ENCODE assay signal across 15 cellular contexts in the genomic region with DNA sequence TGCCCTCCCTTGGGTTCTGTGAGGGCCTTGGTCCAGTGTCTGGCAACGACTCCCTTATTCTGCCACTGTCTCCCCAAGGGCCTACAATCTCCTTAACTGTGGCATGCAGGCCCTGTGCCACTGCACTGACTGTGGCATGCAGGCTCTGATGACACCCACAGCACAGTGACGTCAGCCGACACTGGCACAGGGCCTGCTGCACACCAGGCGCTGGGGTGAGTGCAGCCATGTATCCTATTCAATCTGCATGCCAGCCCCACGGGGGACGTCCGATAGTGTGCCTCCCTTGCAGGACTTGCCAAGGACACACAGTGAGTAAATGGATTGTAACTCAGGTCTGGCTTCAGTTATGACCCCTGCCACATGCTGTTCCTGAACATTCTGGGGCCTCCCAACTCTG. TPM values are rescaled to one million over a fixed set of nuclear protein-coding genes. Genes with fewer than 3 reads are reported as not detected.
DNase-seq lines count a peak whose midpoint lies in the region; ATAC-seq and TF ChIP-seq lines count a peak whose summit lies in the region.
"Had no signal": no experiment of that assay in that cellular context is flagged by ENCODE, and none has a peak within 500 bp of the region (broad histone marks: within the 10 kb centered on the region; RNA-seq: fewer than 3 reads in every experiment).

No MANE protein-coding gene starts in this region.

- H3K9me3 ChIP-seq in Caco-2 = no peaks in the 10 kb centered on the region; the same call in 1 of the 2 replicates
- H3K9me3 ChIP-seq in adrenal gland (replicated peaks in 1 of 3) = no peaks in the 10 kb centered on the region
- peaks cover 0 to 6% (median 0%) of the 10 kb centered on the region in 12 donors for H3K9me3 ChIP-seq in heart left ventricle
- H3K9me3 ChIP-seq: ascending aorta had no signal

- H3K4me3 ChIP-seq in Caco-2 (ENCODE audit: low read depth, low read length) = no peak overlapping the region
- no peak overlapping the region for H3K4me3 ChIP-seq in adrenal gland
- H3K4me3 ChIP-seq in heart left ventricle = no peak overlapping the region
- H3K4me3 ChIP-seq: ascending aorta, hepatocyte had no signal

- H3K27ac Mint-ChIP-seq in Caco-2 (ENCODE audit: unreplicated experiment) = peak overlapping the region; percentile 90
- H3K27ac Mint-ChIP-seq in activated T-helper 2 cell treated with anti-CD3 and anti-CD28 coated beads, Interferon-gamma antibody, Interleukin-2, Interleukin-4, amounts not matched to agents 10 μg/mL and 5 μg/mL and 100 μg/mL, durations not matched to agents 14 hours and 24 hours and 36 hours = no peak overlapping the region
- H3K27ac Mint-ChIP-seq: activated CD8-positive, alpha-beta T cell treated with anti-CD3 and anti-CD28 coated beads, Interleukin-2, amount 10 ng/mL, durations not matched to agents 7 days and 5 days; CD8-positive, alpha-beta memory T cell had no signal

- H3K4me3 Mint-ChIP-seq in Caco-2 (ENCODE audit: unreplicated experiment) = no peak overlapping the region
- no peak overlapping the region for H3K4me3 Mint-ChIP-seq in activated T-helper 2 cell treated with anti-CD3 and anti-CD28 coated beads, Interferon-gamma antibody, Interleukin-2, Interleukin-4, amounts not matched to agents 10 μg/mL and 5 μg/mL and 100 μg/mL, durations not matched to agents 14 hours and 24 hours and 36 hours (ENCODE audit: low read depth)
- H3K4me3 Mint-ChIP-seq: activated CD8-positive, alpha-beta T cell treated with anti-CD3 and anti-CD28 coated beads, Interleukin-2, amount 10 ng/mL, durations not matched to agents 7 days and 5 days; CD8-positive, alpha-beta memory T cell; neural crest cell had no signal

- DNase-seq in Caco-2 (no peak), adrenal gland (peak; percentile 91 to 95 (median 95)), heart left ventricle (peak; percentile 86 to 96 (median 91)), renal cortical epithelial cell (ENCODE audit: low read depth) (peak; percentile 6), COLO668 (lab: John Stamatoyannopoulos, UW; ENCODE audit: unreplicated experiment) (no peak)
- no peak for DNase-seq in activated T-helper 2 cell treated with anti-CD3 and anti-CD28 coated beads, Interferon-gamma antibody, Interleukin-2, Interleukin-4, amounts not matched to agents 10 μg/mL and 5 μg/mL and 100 μg/mL, durations not matched to agents 14 hours and 24 hours and 36 hours (ENCODE audit: low spot score)
- no peak for DNase-seq in stimulated activated CD4-positive, alpha-beta T cell treated with anti-CD3 and anti-CD28 coated beads, Interleukin-1b, Interleukin-23, amount 100 ng/mL, for 48 hours
- DNase-seq: activated CD8-positive, alpha-beta T cell treated with anti-CD3 and anti-CD28 coated beads, Interleukin-2, amount 10 ng/mL, durations not matched to agents 7 days and 5 days; CD8-positive, alpha-beta memory T cell; H7; NCI-H187 had no signal

- H3K27me3 ChIP-seq in Caco-2 (replicated peaks; ENCODE audit: control insufficient read depth, insufficient read depth, low read length) (no peaks in the 10 kb centered on the region), adrenal gland (no peaks in the 10 kb centered on the region), heart left ventricle (no peaks in the 10 kb centered on the region)
- H3K27me3 ChIP-seq: ascending aorta, hepatocyte had no signal

- H3K36me3 ChIP-seq in Caco-2 (ENCODE audit: control insufficient read depth, insufficient read depth, low read length) = no peaks in the 10 kb centered on the region
- no peaks in the 10 kb centered on the region for H3K36me3 ChIP-seq in adrenal gland (replicated peaks in 1 of 2)
- no peaks in the 10 kb centered on the region for H3K36me3 ChIP-seq in heart left ventricle
- H3K36me3 ChIP-seq: ascending aorta had no signal

- no peaks in the 10 kb centered on the region for H3K27me3 Mint-ChIP-seq in Caco-2 (ENCODE audit: insufficient read depth, unreplicated experiment)
- no peaks in the 10 kb centered on the region for H3K27me3 Mint-ChIP-seq in activated T-helper 2 cell treated with anti-CD3 and anti-CD28 coated beads, Interferon-gamma antibody, Interleukin-2, Interleukin-4, amounts not matched to agents 10 μg/mL and 5 μg/mL and 100 μg/mL, durations not matched to agents 14 hours and 24 hours and 36 hours (ENCODE audit: low read depth)
- H3K27me3 Mint-ChIP-seq: CD8-positive, alpha-beta memory T cell had no signal

- peaks cover 42% of the 10 kb centered on the region for H3K4me1 ChIP-seq in Caco-2
- H3K4me1 ChIP-seq in adrenal gland (replicated peaks in 1 of 2) = peaks cover 0 to 21% of the 10 kb centered on the region in 2 donors
- H3K4me1 ChIP-seq in heart left ventricle = peaks cover 0 to 49% (median 14%) of the 10 kb centered on the region in 12 donors

- H3K27ac ChIP-seq in adrenal gland (peak overlapping the region in 3 of 5 donors; percentile 30 to 81 (median 80)), heart left ventricle (peak overlapping the region; percentile 44 to 92 (median 81))
- H3K27ac ChIP-seq: hepatocyte had no signal

- whole genome bisulfite sequencing in adrenal gland, 4 donors = 47 to 60% (median 50%) methylated on average over 1 to 7 of the region's 7 CpGs
- WGBS in heart left ventricle, 4 donors = 33 to 54% (median 46%) methylated on average over 1 to 7 of the region's 7 CpGs

- TF ChIP-seq POLR2A in adrenal gland (IDR thresholded peaks at IDR 0.05) = no peak
- TF ChIP-seq POLR2A in heart left ventricle (IDR thresholded peaks at IDR 0.05) = peak in 1 of 2 donors; percentile 26

- TF ChIP-seq CTCF in Caco-2 (IDR thresholded peaks at IDR 0.05; ENCODE audit: insufficient read depth in 1 of 2, low read depth in 1 of 2, low read length in 1 of 2, severe bottlenecking in 1 of 2, unreplicated experiment in 1 of 2) (no peak), adrenal gland (IDR thresholded peaks at IDR 0.05) (no peak), heart left ventricle (IDR thresholded peaks at IDR 0.05) (no peak)

- ATAC-seq in heart left ventricle (peak; percentile 95 to 97 (median 96)), HG03095 (IDR thresholded peaks at IDR 0.05; ENCODE audit: unreplicated experiment) (no peak)
- ATAC-seq: activated CD8-positive, alpha-beta T cell treated with anti-CD3 and anti-CD28 coated beads, Interleukin-2, amount 10 ng/mL, durations not matched to agents 7 days and 5 days had no signal

- peaks cover 19% of the 10 kb centered on the region for H3K4me1 Mint-ChIP-seq in Caco-2 (ENCODE audit: low read depth, unreplicated experiment)
- no peaks in the 10 kb centered on the region for H3K4me1 Mint-ChIP-seq in activated T-helper 2 cell treated with anti-CD3 and anti-CD28 coated beads, Interferon-gamma antibody, Interleukin-2, Interleukin-4, amounts not matched to agents 10 μg/mL and 5 μg/mL and 100 μg/mL, durations not matched to agents 14 hours and 24 hours and 36 hours (ENCODE audit: low read depth)

- no TSS peak for BruUV-seq in Caco-2 (replicated peaks; lab: Mats Ljungman, UMichigan)

- H3K36me3 Mint-ChIP-seq in Caco-2 (ENCODE audit: insufficient read depth, unreplicated experiment) = peaks cover 4% of the 10 kb centered on the region
- no peaks in the 10 kb centered on the region for H3K36me3 Mint-ChIP-seq in activated T-helper 2 cell treated with anti-CD3 and anti-CD28 coated beads, Interferon-gamma antibody, Interleukin-2, Interleukin-4, amounts not matched to agents 10 μg/mL and 5 μg/mL and 100 μg/mL, durations not matched to agents 14 hours and 24 hours and 36 hours (ENCODE audit: low read depth)
- H3K36me3 Mint-ChIP-seq: CD8-positive, alpha-beta memory T cell had no signal

- POLR2A ChIA-PET in Caco-2 (lab: Charles Lee) = no interaction called here

- intact Hi-C loops in Caco-2 (cut with micrococcal nuclease; ENCODE audit: unreplicated experiment) (no loop called here), adrenal gland (cut with DNase I) (no loop called here), heart left ventricle (cut with DNase I) (loop anchor here in 1 of 10 donors (2.0 kb wide), 1 partner anchor 15 kb away; no protein-coding TSS in a partner anchor)
- intact Hi-C loops in activated T-helper 2 cell treated with anti-CD3 and anti-CD28 coated beads, Interferon-gamma antibody, Interleukin-2, Interleukin-4, amounts not matched to agents 10 μg/mL and 5 μg/mL and 100 μg/mL, durations not matched to agents 14 hours and 24 hours and 36 hours (cut with micrococcal nuclease) = no loop called here

- CTCF ChIA-PET in Caco-2 (lab: Charles Lee) = interaction anchor here (0.7 kb wide), 1 partner anchor 159 kb away, joined by 4 read pairs; no protein-coding TSS in a partner anchor

- H3K9me3 Mint-ChIP-seq in Caco-2 (ENCODE audit: unreplicated experiment) = no peaks in the 10 kb centered on the region
- H3K9me3 Mint-ChIP-seq in activated T-helper 2 cell treated with anti-CD3 and anti-CD28 coated beads, Interferon-gamma antibody, Interleukin-2, Interleukin-4, amounts not matched to agents 10 μg/mL and 5 μg/mL and 100 μg/mL, durations not matched to agents 14 hours and 24 hours and 36 hours = no peaks in the 10 kb centered on the region
- H3K9me3 Mint-ChIP-seq: CD8-positive, alpha-beta memory T cell; neural crest cell had no signal

RNA-seq across cellular contexts. Expression of gene RASD1, which starts 39.8 kb away (rescaled TPM):
- 11.0 and 14.8 TPM in 2 replicates for total RNA-seq in Caco-2 (2022)
- 100 to 1,000 TPM in 1 of 8 donors, 10 to 100 TPM in 5, 1 to 10 TPM in 2; 4.5 to 134 (median 19.8) TPM for total RNA-seq in adrenal gland
- polyA plus RNA-seq in adrenal gland = 10 to 100 TPM in 2 of 3 donors, 1 to 10 TPM in 1; 7.5 to 56.7 (median 14.4) TPM
- 10 to 100 TPM in 6 of 9 donors, 1 to 10 TPM in 3; 1.5 to 43.5 (median 16.2) TPM for total RNA-seq in heart left ventricle
- 10 to 100 TPM; 18.4 to 79.2 TPM for polyA plus RNA-seq in heart left ventricle
- 16.1 and 154 TPM in 2 replicates for total RNA-seq in renal cortical epithelial cell
- total RNA-seq in activated T-helper 2 cell treated with anti-CD3 and anti-CD28 coated beads, Interferon-gamma antibody, Interleukin-2, Interleukin-4, amounts not matched to agents 10 μg/mL and 5 μg/mL and 100 μg/mL, durations not matched to agents 14 hours and 24 hours and 36 hours = 4.6 and 4.9 TPM in 2 replicates

RNA-seq across cellular contexts. Expression of gene PEMT, which starts 55.6 kb away (rescaled TPM):
- total RNA-seq in Caco-2 (2022) (29.5 and 32.1 TPM in 2 replicates), adrenal gland (100 to 1,000 TPM in 1 of 8 donors, 10 to 100 TPM in 7; 41.6 to 111 (median 65.3) TPM), heart left ventricle (10 to 100 TPM; 15.7 to 41.0 (median 25.4) TPM), renal cortical epithelial cell (36.0 and 36.6 TPM in 2 replicates)
- polyA plus RNA-seq in adrenal gland (100 to 1,000 TPM in 1 of 3 donors, 10 to 100 TPM in 2; 19.7 to 141 (median 89.3) TPM), heart left ventricle (10 to 100 TPM; 25.0 to 42.2 TPM)
- total RNA-seq in activated T-helper 2 cell treated with anti-CD3 and anti-CD28 coated beads, Interferon-gamma antibody, Interleukin-2, Interleukin-4, amounts not matched to agents 10 μg/mL and 5 μg/mL and 100 μg/mL, durations not matched to agents 14 hours and 24 hours and 36 hours = 37.4 and 39.2 TPM in 2 replicates

RNA-seq across cellular contexts. Expression of gene MED9, which starts 59.2 kb away (rescaled TPM):
- total RNA-seq in Caco-2 (2022) (24.9 and 26.6 TPM in 2 replicates), adrenal gland (10 to 100 TPM in 7 of 8 donors, 1 to 10 TPM in 1; 8.2 to 41.2 (median 19.9) TPM), heart left ventricle (10 to 100 TPM; 26.3 to 64.4 (median 33.0) TPM), renal cortical epithelial cell (10.6 and 22.5 TPM in 2 replicates)
- polyA plus RNA-seq in adrenal gland (10 to 100 TPM; 12.3 to 14.9 (median 14.7) TPM), heart left ventricle (10 to 100 TPM; 36.2 to 44.7 TPM)
- 12.6 and 13.1 TPM in 2 replicates for total RNA-seq in activated T-helper 2 cell treated with anti-CD3 and anti-CD28 coated beads, Interferon-gamma antibody, Interleukin-2, Interleukin-4, amounts not matched to agents 10 μg/mL and 5 μg/mL and 100 μg/mL, durations not matched to agents 14 hours and 24 hours and 36 hours

Comparison
In these comparisons a context has a peak if more than half of its experiments do, and no peak if none do; other contexts are left out.
1. DNase-seq: peak in adrenal gland (7 of 7), heart left ventricle (5 of 5) and renal cortical epithelial cell (single experiment); none in Caco-2 (0 of 2), COLO668 (single experiment), activated T-helper 2 cell treated with anti-CD3 and anti-CD28 coated beads, Interferon-gamma antibody, Interleukin-2, Interleukin-4, amounts not matched to agents 10 μg/mL and 5 μg/mL and 100 μg/mL, durations not matched to agents 14 hours and 24 hours and 36 hours (single experiment) and stimulated activated CD4-positive, alpha-beta T cell treated with anti-CD3 and anti-CD28 coated beads, Interleukin-1b, Interleukin-23, amount 100 ng/mL, for 48 hours (single experiment).